ENCODE assay signal across 1 cellular context in the genomic region with DNA sequence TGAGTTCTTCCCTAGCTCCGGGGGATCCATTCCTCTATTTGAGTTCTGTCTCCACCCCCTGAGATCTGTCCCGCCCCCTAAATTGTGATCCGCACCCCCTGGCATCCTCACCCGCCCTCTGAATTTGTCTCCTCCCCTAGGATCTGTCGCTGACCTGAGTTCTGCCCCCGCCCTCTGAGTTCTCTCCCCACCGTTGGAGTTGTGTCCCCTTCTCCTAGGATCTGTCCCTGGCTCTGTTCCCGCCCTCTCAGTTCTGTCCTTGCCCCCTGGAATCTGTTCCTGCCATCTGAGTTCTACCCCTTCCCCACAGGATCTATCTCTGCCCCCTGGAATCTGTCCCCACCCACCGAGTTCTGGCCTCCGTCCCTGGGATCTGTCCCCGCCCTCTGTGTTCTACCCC.
TF ChIP-seq lines count a peak whose summit lies in the region.

No MANE protein-coding gene starts in this region.

TF ChIP-seq in H1, 55 proteins besides CTCF, POLR2A, EP300 and RAD21:
- TF ChIP-seq, protein P1, sequence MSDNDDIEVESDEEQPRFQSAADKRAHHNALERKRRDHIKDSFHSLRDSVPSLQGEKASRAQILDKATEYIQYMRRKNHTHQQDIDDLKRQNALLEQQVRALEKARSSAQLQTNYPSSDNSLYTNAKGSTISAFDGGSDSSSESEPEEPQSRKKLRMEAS (IDR thresholded peaks at IDR 0.05), result no peak
- TF ChIP-seq JUND (IDR thresholded peaks at IDR 0.05; ENCODE audit: low read length) (no peak), KDM5A (IDR thresholded peaks at IDR 0.05; ENCODE audit: low read length) (no peak), POU5F1 (IDR thresholded peaks at IDR 0.05; ENCODE audit: low read depth, low read length) (no peak), NANOG (IDR thresholded peaks at IDR 0.05; ENCODE audit: insufficient read depth, low read depth, low read length, poor library complexity, severe bottlenecking) (no peak), SAP30 (IDR thresholded peaks at IDR 0.05; ENCODE audit: insufficient read depth, insufficient replicate concordance, low read length) (no peak), SRF (IDR thresholded peaks at IDR 0.05; ENCODE audit: low read depth, low read length) (no peak), ZNF274 (IDR thresholded peaks at IDR 0.05; ENCODE audit: borderline replicate concordance, extremely low read depth, low read length) (no peak), KDM1A (IDR thresholded peaks at IDR 0.05; ENCODE audit: borderline replicate concordance, low read length) (no peak), EGR1 (IDR thresholded peaks at IDR 0.05; ENCODE audit: borderline replicate concordance, low read depth, low read length) (no peak), CBX5 (IDR thresholded peaks at IDR 0.05; ENCODE audit: low read depth, low read length) (no peak), TBP (IDR thresholded peaks at IDR 0.05; ENCODE audit: low read depth, low read length) (no peak), TAF1 (IDR thresholded peaks at IDR 0.05; ENCODE audit: low read depth, low read length) (no peak), CEBPB (IDR thresholded peaks at IDR 0.05; ENCODE audit: low read depth, low read length) (no peak), HDAC6 (IDR thresholded peaks at IDR 0.05; ENCODE audit: low read depth, low read length) (no peak), CHD2 (IDR thresholded peaks at IDR 0.05; ENCODE audit: low read length) (no peak), SP2 (IDR thresholded peaks at IDR 0.05; ENCODE audit: low read length) (no peak)
- TF ChIP-seq, protein P2, sequence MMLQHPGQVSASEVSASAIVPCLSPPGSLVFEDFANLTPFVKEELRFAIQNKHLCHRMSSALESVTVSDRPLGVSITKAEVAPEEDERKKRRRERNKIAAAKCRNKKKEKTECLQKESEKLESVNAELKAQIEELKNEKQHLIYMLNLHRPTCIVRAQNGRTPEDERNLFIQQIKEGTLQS (IDR thresholded peaks at IDR 0.05; ENCODE audit: insufficient read depth, low read depth, low read length), result no peak
